In the genomic region with DNA sequence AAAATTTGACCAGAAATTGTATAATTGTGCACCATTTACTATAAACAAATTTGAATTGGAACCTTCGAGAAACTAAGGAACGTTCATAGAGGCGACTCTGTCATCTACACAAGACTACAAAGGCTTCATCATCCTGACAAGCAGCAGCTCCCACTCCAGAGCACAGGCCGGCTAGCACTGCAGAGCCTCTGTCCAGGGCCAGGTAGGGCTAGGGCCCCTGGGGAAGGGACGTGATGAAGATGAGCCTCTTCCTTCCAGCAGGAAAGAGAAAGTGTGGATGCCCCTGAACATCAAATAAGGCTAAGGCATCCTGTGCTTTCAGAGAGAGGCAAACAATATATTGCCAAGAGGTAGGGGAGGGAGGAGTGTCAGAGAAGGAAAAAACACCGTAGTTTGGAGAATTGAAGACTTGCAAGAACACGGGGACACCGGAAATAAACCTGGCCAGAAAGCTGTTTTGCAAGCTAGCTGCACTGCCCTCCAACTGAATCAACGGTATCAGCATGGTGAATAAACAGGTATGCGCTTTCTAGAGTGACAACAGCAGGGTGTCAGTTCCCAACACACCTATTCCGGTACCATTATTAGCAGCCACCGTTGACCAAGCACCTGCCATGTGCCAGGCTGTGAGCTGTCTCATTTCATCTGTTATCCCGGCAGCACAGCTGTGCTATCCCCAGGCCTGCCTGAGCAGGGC, we compare ENCODE assay signal across 8 cellular contexts. TPM values are rescaled to one million over a fixed set of nuclear protein-coding genes. Genes with fewer than 3 reads are reported as not detected.
DNase-seq lines count a peak whose midpoint lies in the region; ATAC-seq and TF ChIP-seq lines count a peak whose summit lies in the region.

No MANE protein-coding gene starts in this region.

- H3K23ac ChIP-seq in IMR-90 (ENCODE audit: low read depth, low read length): peak overlapping the region; percentile 98

- H3K9me3 ChIP-seq in AG04450 (ENCODE audit: control insufficient read depth, insufficient read depth, low read length) (no peaks in the 10 kb centered on the region; the same call in 1 of the 2 replicates), IMR-90 (ENCODE audit: control insufficient read depth, insufficient read depth, low read length) (no peaks in the 10 kb centered on the region), mesodermal cell (ENCODE audit: control insufficient read depth, low read length) (no peaks in the 10 kb centered on the region)

- no peak for TF ChIP-seq CTCF in AG04450 (IDR thresholded peaks at IDR 0.05; ENCODE audit: low read depth, low read length)
- TF ChIP-seq CTCF in IMR-90 (conservative IDR thresholded peaks at IDR 0.05; ENCODE audit: low read depth, low read length): no peak

- no peak for TF ChIP-seq POLR2A in IMR-90 (IDR thresholded peaks at IDR 0.05; ENCODE audit: low read depth, low read length)

- no peaks in the 10 kb centered on the region; the same call in 1 of the 2 replicates for H4K20me1 ChIP-seq in IMR-90 (ENCODE audit: insufficient read depth, low read length)

- peak overlapping the region; percentile 1; the same call in 1 of the 2 replicates for H3K18ac ChIP-seq in IMR-90 (ENCODE audit: low read depth, low read length)

- peak overlapping the region; percentile 55; the same call in 1 of the 2 replicates for H3K56ac ChIP-seq in IMR-90 (ENCODE audit: extremely low read depth, insufficient read depth, low read length)

- peak overlapping the region; percentile 94 for H2AK9ac ChIP-seq in IMR-90 (replicated peaks; ENCODE audit: low read depth, low read length, poor library complexity)

- peak overlapping the region; percentile 95 for H4K91ac ChIP-seq in IMR-90 (ENCODE audit: insufficient read depth, low read depth, low read length)

- peak overlapping the region; percentile 41; the same call in 1 of the 2 replicates for H3K4me2 ChIP-seq in IMR-90 (ENCODE audit: low read depth, low read length)

- dilution Hi-C loops in IMR-90 (cut with HindIII; ENCODE audit: low sequenced_read_pairs, unreplicated experiment): no loop called here

- no peak overlapping the region; the same call in 1 of the 2 replicates for H3K4me3 ChIP-seq in AG04450 (ENCODE audit: low read depth, low read length)
- H3K4me3 ChIP-seq in IMR-90 (ENCODE audit: insufficient read depth, low read depth, low read length): no peak overlapping the region
- H3K4me3 ChIP-seq in mesodermal cell (ENCODE audit: extremely low read depth, insufficient read depth, low read length, poor library complexity, severe bottlenecking): no peak overlapping the region

- peak overlapping the region; percentile 95 to 97 for H4K8ac ChIP-seq in IMR-90 (ENCODE audit: low read depth in 2 of 2, low read length in 2 of 2)

- H2BK15ac ChIP-seq in IMR-90 (ENCODE audit: low read depth, low read length): peak overlapping the region; percentile 93; the same call in 2 of the 3 replicates

- peak overlapping the region; percentile 99 for H3K4ac ChIP-seq in IMR-90 (ENCODE audit: low read depth, low read length)

- H3K9ac ChIP-seq in IMR-90 (ENCODE audit: low read depth, low read length): peak overlapping the region; percentile 73

- peaks cover 16% of the 10 kb centered on the region for H3K4me1 ChIP-seq in IMR-90 (ENCODE audit: control insufficient read depth, insufficient read depth, low read length)
- H3K4me1 ChIP-seq in mesodermal cell (ENCODE audit: control insufficient read depth, insufficient read depth, low read length, poor library complexity, severe bottlenecking): peaks cover 36% of the 10 kb centered on the region

- H2BK20ac ChIP-seq in IMR-90 (ENCODE audit: low read depth, low read length): peak overlapping the region; percentile 77

- H4K5ac ChIP-seq in IMR-90 (ENCODE audit: low read depth, low read length): peak overlapping the region; percentile 86

- BruUV-seq in IMR-90 (replicated peaks; lab: Mats Ljungman, UMichigan): no TSS peak

- ATAC-seq in IMR-90 (ENCODE audit: low read depth) (no peak), GM19455 (IDR thresholded peaks at IDR 0.05; ENCODE audit: unreplicated experiment) (no peak)

- CTCF ChIA-PET in AG04450 (lab: Charles Lee): interaction anchor here (0.8 to 4.7 kb wide), 4 partner anchors 125 to 587 kb away, joined by 3 to 32 read pairs (median 5); partner anchors contain the start of gene LSG1
- CTCF ChIA-PET in IMR-90 (lab: Yijun Ruan, JAX): interaction anchor here (1.5 kb wide), 1 partner anchor 576 kb away, joined by 7 read pairs; no protein-coding TSS in a partner anchor

- intact Hi-C loops in IMR-90 (cut with micrococcal nuclease): loop anchor here (1.0 to 10.0 kb wide), 3 partner anchors 104 to 156 kb away; no protein-coding TSS in a partner anchor

- peaks cover 10% of the 10 kb centered on the region for H3K9me1 ChIP-seq in IMR-90 (ENCODE audit: insufficient read depth, low read length)

- H2BK120ac ChIP-seq in IMR-90 (ENCODE audit: low read depth, low read length): peak overlapping the region; percentile 97

- peak overlapping the region; percentile 75 for H2BK5ac ChIP-seq in IMR-90 (ENCODE audit: low read depth, low read length, poor library complexity, severe bottlenecking)

- no peaks in the 10 kb centered on the region for H3K27me3 ChIP-seq in AG04450 (ENCODE audit: control insufficient read depth, insufficient read depth, low read length)
- no peaks in the 10 kb centered on the region for H3K27me3 ChIP-seq in IMR-90 (ENCODE audit: control insufficient read depth, insufficient read depth, low read length)

- whole genome bisulfite sequencing in IMR-90 (ENCODE audit: extremely low coverage in 2 of 2, insufficient read length in 1 of 2), 2 experiments: 61% methylated on average over 6 of the region's 13 CpGs; no CpG with 5 or more reads in 1 of the 2 experiments
- 79 to 86% methylated on average over 11 to 13 of the region's 13 CpGs for WGBS in mesodermal cell (ENCODE audit: insufficient coverage in 2 of 2), 2 experiments

- TF ChIP-seq RAD21 in IMR-90 (IDR thresholded peaks at IDR 0.05; ENCODE audit: low read length): no peak

- in situ Hi-C loops in IMR-90 (cut with MboI; ENCODE audit: low sequenced_read_pairs): loop anchor here (10.0 kb wide), 1 partner anchor 144 kb away; no protein-coding TSS in a partner anchor

- peaks cover 28 to 59% of the 10 kb centered on the region in 2 experiments for H3K79me1 ChIP-seq in IMR-90 (ENCODE audit: low read depth in 1 of 2, low read length in 2 of 2)

- H3K36me3 ChIP-seq in IMR-90 (ENCODE audit: control insufficient read depth, insufficient read depth, low read length) (no peaks in the 10 kb centered on the region), mesodermal cell (ENCODE audit: control insufficient read depth, insufficient read depth, low read length) (no peaks in the 10 kb centered on the region)

- peak overlapping the region; percentile 99; the same call in 1 of the 2 replicates for H2AK5ac ChIP-seq in IMR-90 (ENCODE audit: low read depth, low read length)

- peak overlapping the region; percentile 97 for H3K14ac ChIP-seq in IMR-90 (replicated peaks; ENCODE audit: low read depth, low read length)

- DNase-seq in AG04450 (ENCODE audit: low read depth, low spot score): no peak
- no peak for DNase-seq in IMR-90
- DNase-seq in activated effector memory CD4-positive, alpha-beta T cell treated with anti-CD3 and anti-CD28 coated beads, Interleukin-2, amount 50 U/mL, for 16 hours: no peak
- no peak for DNase-seq in activated gamma-delta T cell treated with Interleukin-2 at 50 U/mL for 16 hours
- no peak for DNase-seq in GM19240 (ENCODE audit: insufficient read length, low spot score)

- H3K27ac ChIP-seq in AG04450 (ENCODE audit: low read depth, low read length): peak overlapping the region; percentile 88
- peak overlapping the region; percentile 87 for H3K27ac ChIP-seq in IMR-90 (ENCODE audit: insufficient read depth, low read length)
- peak overlapping the region; percentile 72 for H3K27ac ChIP-seq in angular gyrus (ENCODE audit: low read depth, low read length)
- H3K27ac ChIP-seq in mesodermal cell (ENCODE audit: low read depth, low read length, severe bottlenecking): peak overlapping the region; percentile 90

- peak overlapping the region; percentile 89 for H2AFZ ChIP-seq in IMR-90 (replicated peaks; ENCODE audit: low read length, poor library complexity)

- POLR2A ChIA-PET in AG04450 (lab: Yijun Ruan, JAX): interaction anchor here (0.5 to 2.3 kb wide), 4 partner anchors 256 to 576 kb away, joined by 3 to 8 read pairs (median 5); partner anchors contain the start of gene FAM43A
- POLR2A ChIA-PET in IMR-90 (lab: Charles Lee; ENCODE audit: unreplicated experiment): no interaction called here

TF ChIP-seq in IMR-90, 13 proteins besides CTCF, POLR2A, EP300 and RAD21 (continues in another document):
- TF ChIP-seq CEBPB (IDR thresholded peaks at IDR 0.05; ENCODE audit: low read depth, low read length) (no peak), RCOR1 (IDR thresholded peaks at IDR 0.05; ENCODE audit: insufficient replicate concordance, low read length) (no peak), MAZ (IDR thresholded peaks at IDR 0.05; ENCODE audit: borderline replicate concordance, low read depth, low read length) (no peak), CHD1 (IDR thresholded peaks at IDR 0.05; ENCODE audit: low read depth, low read length) (no peak), BHLHE40 (IDR thresholded peaks at IDR 0.05; ENCODE audit: low read depth, low read length) (no peak), FOS (IDR thresholded peaks at IDR 0.05; ENCODE audit: low read depth, low read length) (no peak), NFE2L2 (IDR thresholded peaks at IDR 0.05; ENCODE audit: low read depth, low read length) (no peak), MAFK (IDR thresholded peaks at IDR 0.05; ENCODE audit: low read depth, low read length) (no peak)
- TF ChIP-seq, protein P1, sequence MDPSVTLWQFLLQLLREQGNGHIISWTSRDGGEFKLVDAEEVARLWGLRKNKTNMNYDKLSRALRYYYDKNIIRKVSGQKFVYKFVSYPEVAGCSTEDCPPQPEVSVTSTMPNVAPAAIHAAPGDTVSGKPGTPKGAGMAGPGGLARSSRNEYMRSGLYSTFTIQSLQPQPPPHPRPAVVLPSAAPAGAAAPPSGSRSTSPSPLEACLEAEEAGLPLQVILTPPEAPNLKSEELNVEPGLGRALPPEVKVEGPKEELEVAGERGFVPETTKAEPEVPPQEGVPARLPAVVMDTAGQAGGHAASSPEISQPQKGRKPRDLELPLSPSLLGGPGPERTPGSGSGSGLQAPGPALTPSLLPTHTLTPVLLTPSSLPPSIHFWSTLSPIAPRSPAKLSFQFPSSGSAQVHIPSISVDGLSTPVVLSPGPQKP (IDR thresholded peaks at IDR 0.05; ENCODE audit: borderline replicate concordance, low read depth, low read length): no peak

RNA-seq across cellular contexts. Expression of gene XXYLT1, which starts 12.4 kb away (rescaled TPM):
- polyA plus RNA-seq in AG04450 (2011; rRNA removed) (16.5 and 17.3 TPM in 2 replicates), IMR-90 (2012; rRNA removed) (18.1 and 18.6 TPM in 2 replicates)
- 12.2 and 15.9 TPM in 2 replicates for polyA minus RNA-seq in AG04450 (2011; rRNA and poly(A)+ RNA removed)
- 13.1 and 14.7 TPM in 2 replicates for total RNA-seq in IMR-90 (2012; rRNA removed)
- 11.0 and 16.4 TPM in 2 replicates for polyA plus RNA-seq in IMR-90 (2012; cell fraction: cytosol; rRNA removed)
- polyA plus RNA-seq in IMR-90 (2012; cell fraction: nucleus; rRNA removed; ENCODE audit: low replicate concordance): 18.8 and 22.3 TPM in 2 replicates
- polyA plus RNA-seq in mesodermal cell (2013, experiment 1 of 2): 40.8 TPM
- 36.5 TPM for polyA plus RNA-seq in mesodermal cell (2013, experiment 2 of 2)
